In genomic region chr9:91332476-91333231, GRCh38 we compare ENCODE assay signal across 1 cellular context.
TF ChIP-seq lines count a peak whose summit lies in the region.

No MANE protein-coding gene starts in this region.

TF ChIP-seq in WTC11, 78 proteins besides CTCF, POLR2A, EP300 and RAD21 (continued from another document):
- TF ChIP-seq PRDM15 (CRISPR knock-in tag; IDR thresholded peaks at IDR 0.05): no peak
- TF ChIP-seq ZNF512 (CRISPR knock-in tag; IDR thresholded peaks at IDR 0.05; ENCODE audit: borderline replicate concordance): no peak
- no peak for TF ChIP-seq TEAD4 (CRISPR knock-in tag; IDR thresholded peaks at IDR 0.05)
